Comparison of ENCODE assay signal across 8 cellular contexts in genomic region chr12:59149995-59150642, GRCh38.
DNase-seq lines count a peak whose midpoint lies in the region; ATAC-seq and TF ChIP-seq lines count a peak whose summit lies in the region.

No MANE protein-coding gene starts in this region.

- H3K4me2 ChIP-seq in DND-41 (ENCODE audit: insufficient read depth, low read length), result no peak overlapping the region

- no peaks in the 10 kb centered on the region for H3K4me1 Mint-ChIP-seq in activated B cell treated with CpG ODN at 0.5 μM for 24 hours

- H3K27me3 ChIP-seq in DND-41 (ENCODE audit: insufficient read depth, low read length, poor library complexity), result peaks cover 4% of the 10 kb centered on the region
- no peaks in the 10 kb centered on the region for H3K27me3 ChIP-seq in heart left ventricle
- H3K27me3 ChIP-seq in sigmoid colon, result no peaks in the 10 kb centered on the region

- H3K27me3 Mint-ChIP-seq in activated B cell treated with CpG ODN at 0.5 μM for 24 hours, result no peaks in the 10 kb centered on the region

- H3K4me1 ChIP-seq in DND-41 (ENCODE audit: insufficient read depth, low read length) (no peaks in the 10 kb centered on the region), heart left ventricle (no peaks in the 10 kb centered on the region), sigmoid colon (no peaks in the 10 kb centered on the region)

- no peak overlapping the region for H3K4me3 Mint-ChIP-seq in activated B cell treated with CpG ODN at 0.5 μM for 24 hours

- H3K79me2 ChIP-seq in DND-41 (ENCODE audit: insufficient read depth, low read length), result no peaks in the 10 kb centered on the region

- WGBS in heart left ventricle, 4 donors, result 48 to 53% (median 51%) methylated on average over 2 of the region's 2 CpGs
- WGBS in sigmoid colon, 2 donors, result 46 to 49% methylated on average over 2 of the region's 2 CpGs

- H4K20me1 ChIP-seq in DND-41 (ENCODE audit: insufficient read depth, low read length), result no peaks in the 10 kb centered on the region

- ATAC-seq in DND-41 (ENCODE audit: insufficient read depth, low read depth), result peak; percentile 100
- ATAC-seq in GM19463 (IDR thresholded peaks at IDR 0.05; ENCODE audit: unreplicated experiment), result peak; percentile 100
- ATAC-seq in HG03432 (IDR thresholded peaks at IDR 0.05; ENCODE audit: unreplicated experiment), result peak; percentile 100
- peak; percentile 49 for ATAC-seq in activated B cell treated with CpG ODN at 0.5 μM for 24 hours (ENCODE audit: low read depth)
- ATAC-seq in heart left ventricle, result peak in 3 of 4 donors; percentile 89 to 94 (median 90)

- no peak overlapping the region for H3K27ac Mint-ChIP-seq in activated B cell treated with CpG ODN at 0.5 μM for 24 hours

- H3K9ac ChIP-seq in DND-41 (ENCODE audit: low read depth, low read length), result no peak overlapping the region

- DNase-seq in DND-41 (peak; percentile 27), NCI-H345 (lab: John Stamatoyannopoulos, UW) (peak; percentile 84), activated B cell treated with CpG ODN at 0.5 μM for 24 hours (no peak), heart left ventricle (peak in 1 of 5 donors; percentile 16), sigmoid colon (no peak)
- DNase-seq in activated CD8-positive, alpha-beta memory T cell treated with anti-CD3 and anti-CD28 coated beads, Interleukin-2, amount 50 U/mL, for 48 hours, result no peak

- no peaks in the 10 kb centered on the region for H3K36me3 ChIP-seq in DND-41 (ENCODE audit: insufficient read depth, low read length)
- H3K36me3 ChIP-seq in heart left ventricle, result no peaks in the 10 kb centered on the region
- H3K36me3 ChIP-seq in sigmoid colon, result no peaks in the 10 kb centered on the region

- H2AFZ ChIP-seq in DND-41 (ENCODE audit: low read depth, low read length), result no peak overlapping the region

- POLR2A ChIA-PET in activated B cell treated with CpG ODN at 0.5 μM for 24 hours (lab: Charles Lee), result no interaction called here

- CTCF ChIA-PET in activated B cell treated with CpG ODN at 0.5 μM for 24 hours (lab: Charles Lee), result interaction anchor here (1.0 to 1.1 kb wide), 3 partner anchors 9 to 1167 kb away, joined by 4 to 6 read pairs (median 4); no protein-coding TSS in a partner anchor

- peak; percentile 94 for TF ChIP-seq CTCF in DND-41 (IDR thresholded peaks at IDR 0.05; ENCODE audit: borderline replicate concordance, extremely low read depth, low read length, poor library complexity, severe bottlenecking)
- no peak for TF ChIP-seq CTCF in activated B cell treated with CpG ODN at 0.5 μM for 24 hours (IDR thresholded peaks at IDR 0.05)
- TF ChIP-seq CTCF in heart left ventricle (IDR thresholded peaks at IDR 0.05), result peak; percentile 83 to 98 (median 95)
- TF ChIP-seq CTCF in sigmoid colon (IDR thresholded peaks at IDR 0.05), result peak; percentile 90 to 96 (median 94)

- H3K9me3 Mint-ChIP-seq in activated B cell treated with CpG ODN at 0.5 μM for 24 hours, result no peaks in the 10 kb centered on the region

- no peaks in the 10 kb centered on the region for H3K9me3 ChIP-seq in DND-41 (ENCODE audit: insufficient read depth, low read length, severe bottlenecking)
- peaks cover 0 to 7% (median 0%) of the 10 kb centered on the region in 12 donors for H3K9me3 ChIP-seq in heart left ventricle
- no peaks in the 10 kb centered on the region for H3K9me3 ChIP-seq in sigmoid colon

- no peaks in the 10 kb centered on the region for H3K36me3 Mint-ChIP-seq in activated B cell treated with CpG ODN at 0.5 μM for 24 hours (ENCODE audit: low read depth)

- TF ChIP-seq EP300 in sigmoid colon (IDR thresholded peaks at IDR 0.05), result no peak

- H3K27ac ChIP-seq in DND-41 (ENCODE audit: low read length) (no peak overlapping the region), heart left ventricle (no peak overlapping the region), sigmoid colon (no peak overlapping the region)

- intact Hi-C loops in activated B cell treated with CpG ODN at 0.5 μM for 24 hours (cut with micrococcal nuclease) (loop anchor here (1.0 to 5.0 kb wide), 2 partner anchors 804 to 1168 kb away; no protein-coding TSS in a partner anchor), heart left ventricle (cut with DNase I) (loop anchor here (1.0 to 10.0 kb wide), 18 partner anchors 35 to 1168 kb away; no protein-coding TSS in a partner anchor), sigmoid colon (cut with DNase I) (loop anchor here (2.0 to 10.0 kb wide), 3 partner anchors 37 to 805 kb away; no protein-coding TSS in a partner anchor)

- TF ChIP-seq POLR2A in heart left ventricle (IDR thresholded peaks at IDR 0.05) (no peak), sigmoid colon (IDR thresholded peaks at IDR 0.05) (no peak)

- H3K4me3 ChIP-seq in DND-41 (ENCODE audit: low read depth in 1 of 2, low read length in 2 of 2) (no peak overlapping the region), heart left ventricle (no peak overlapping the region), sigmoid colon (no peak overlapping the region)

Comparison
In these comparisons a context has a peak if more than half of its experiments do, and no peak if none do; other contexts are left out.
1. ATAC-seq: peak in every context shown above with its lines; median percentile 100 in DND-41; 100 in GM19463; 100 in HG03432; 90 in heart left ventricle; 49 in activated B cell treated with CpG ODN at 0.5 μM for 24 hours.
2. DNase-seq: peak in DND-41 (single experiment) and NCI-H345 (single experiment); none in activated B cell treated with CpG ODN at 0.5 μM for 24 hours (single experiment), sigmoid colon (single experiment) and activated CD8-positive, alpha-beta memory T cell treated with anti-CD3 and anti-CD28 coated beads, Interleukin-2, amount 50 U/mL, for 48 hours (single experiment).